ENCODE assay signal across 13 cellular contexts in genomic region chrX:155068165-155068564, GRCh38. TPM values are rescaled to one million over a fixed set of nuclear protein-coding genes. Genes with fewer than 3 reads are reported as not detected.
A peak's percentile ranks its signal among the peaks of the same experiment; 100 is the strongest.
DNase-seq lines count a peak whose midpoint lies in the region; ATAC-seq and TF ChIP-seq lines count a peak whose summit lies in the region.
"Had no signal": no experiment of that assay in that cellular context is flagged by ENCODE, and none has a peak within 500 bp of the region (broad histone marks: within the 10 kb centered on the region; RNA-seq: fewer than 3 reads in every experiment).

No MANE protein-coding gene starts in this region.

- no peak overlapping the region for H3K4me3 ChIP-seq in HUES48 (ENCODE audit: low read depth, low read length)
- H3K4me3 ChIP-seq: cardiac muscle cell, thoracic aorta had no signal

- H3K4me1 Mint-ChIP-seq in CD4-positive, alpha-beta T cell (ENCODE audit: low read depth): peaks cover 39% of the 10 kb centered on the region
- H3K4me1 Mint-ChIP-seq in activated naive CD8-positive, alpha-beta T cell treated with anti-CD3 and anti-CD28 coated beads, Interleukin-2, amount 50 U/mL, for 24 hours: peaks cover 45% of the 10 kb centered on the region

- CTCF ChIA-PET in CD4-positive, alpha-beta T cell (lab: Charles Lee): no interaction called here

- no peaks in the 10 kb centered on the region for H3K4me1 ChIP-seq in HUES48 (ENCODE audit: control insufficient read depth, insufficient read depth, low read length)

- DNase-seq in CD4-positive, alpha-beta T cell: no peak
- no peak for DNase-seq in activated naive CD8-positive, alpha-beta T cell treated with anti-CD3 and anti-CD28 coated beads, Interleukin-2, amount 50 U/mL, for 24 hours
- DNase-seq in kidney tubule cell (ENCODE audit: low spot score) (peak; percentile 72), ureter (ENCODE audit: low spot score) (no peak), NCI-H774 (lab: John Stamatoyannopoulos, UW) (no peak), DMS 273 (lab: John Stamatoyannopoulos, UW; ENCODE audit: unreplicated experiment) (no peak)
- no peak for DNase-seq in stimulated activated CD4-positive, alpha-beta T cell treated with anti-CD3 and anti-CD28 coated beads, Interleukin-1b, Interleukin-23, amount 100 ng/mL, for 48 hours
- DNase-seq: Kasumi-1; naive thymus-derived CD4-positive, alpha-beta T cell; stimulated activated CD4-positive, alpha-beta T cell treated with anti-CD3 and anti-CD28 coated beads, Interleukin-2, amount 100 ng/mL, for 24 hours had no signal

- H3K27me3 ChIP-seq in CD4-positive, alpha-beta T cell (ENCODE audit: control insufficient read depth, insufficient read depth, low read length): no peaks in the 10 kb centered on the region
- no peaks in the 10 kb centered on the region for H3K27me3 ChIP-seq in HUES48 (ENCODE audit: control insufficient read depth, insufficient read depth, low read length)
- H3K27me3 ChIP-seq: cardiac muscle cell had no signal

- no peak overlapping the region for H3K27ac ChIP-seq in CD4-positive, alpha-beta T cell (ENCODE audit: low read depth, low read length)
- peak overlapping the region; percentile 33 for H3K27ac ChIP-seq in HUES48 (ENCODE audit: low read depth, low read length)
- H3K27ac ChIP-seq: cardiac muscle cell, thoracic aorta had no signal

- no peak for TF ChIP-seq CTCF in CD4-positive, alpha-beta T cell (IDR thresholded peaks at IDR 0.05)

- POLR2A ChIA-PET in CD4-positive, alpha-beta T cell (lab: Charles Lee): no interaction called here

- peaks cover 18% of the 10 kb centered on the region for H3K36me3 Mint-ChIP-seq in CD4-positive, alpha-beta T cell (ENCODE audit: low read depth)
- peaks cover 10% of the 10 kb centered on the region for H3K36me3 Mint-ChIP-seq in activated naive CD8-positive, alpha-beta T cell treated with anti-CD3 and anti-CD28 coated beads, Interleukin-2, amount 50 U/mL, for 24 hours (ENCODE audit: low read depth)

- no peaks in the 10 kb centered on the region for H3K9me3 Mint-ChIP-seq in CD4-positive, alpha-beta T cell
- no peaks in the 10 kb centered on the region for H3K9me3 Mint-ChIP-seq in activated naive CD8-positive, alpha-beta T cell treated with anti-CD3 and anti-CD28 coated beads, Interleukin-2, amount 50 U/mL, for 24 hours
- H3K9me3 Mint-ChIP-seq: naive thymus-derived CD4-positive, alpha-beta T cell had no signal

- intact Hi-C loops in CD4-positive, alpha-beta T cell (cut with DNase I, micrococcal nuclease): no loop called here

- ATAC-seq in CD4-positive, alpha-beta T cell (ENCODE audit: poor library complexity): no peak
- peak; percentile 30 for ATAC-seq in activated naive CD8-positive, alpha-beta T cell treated with anti-CD3 and anti-CD28 coated beads, Interleukin-2, amount 50 U/mL, for 24 hours
- ATAC-seq: naive thymus-derived CD4-positive, alpha-beta T cell had no signal

- no peak overlapping the region for H3K27ac Mint-ChIP-seq in CD4-positive, alpha-beta T cell
- H3K27ac Mint-ChIP-seq in activated naive CD8-positive, alpha-beta T cell treated with anti-CD3 and anti-CD28 coated beads, Interleukin-2, amount 50 U/mL, for 24 hours: peak overlapping the region; percentile 74

- peaks cover 5% of the 10 kb centered on the region; the same call in 1 of the 2 replicates for H3K36me3 ChIP-seq in HUES48 (ENCODE audit: control insufficient read depth, insufficient read depth, low read length)
- H3K36me3 ChIP-seq: cardiac muscle cell, thoracic aorta had no signal

- no peaks in the 10 kb centered on the region for H3K9me3 ChIP-seq in CD4-positive, alpha-beta T cell (ENCODE audit: control insufficient read depth, low read length)
- peaks cover 19% of the 10 kb centered on the region for H3K9me3 ChIP-seq in HUES48 (ENCODE audit: control insufficient read depth, insufficient read depth, low read length)
- H3K9me3 ChIP-seq: thoracic aorta had no signal

- H3K9ac ChIP-seq in HUES48 (ENCODE audit: low read depth, low read length): no peak overlapping the region

- H3K4me3 Mint-ChIP-seq in CD4-positive, alpha-beta T cell: peak overlapping the region; percentile 34
- H3K4me3 Mint-ChIP-seq in activated naive CD8-positive, alpha-beta T cell treated with anti-CD3 and anti-CD28 coated beads, Interleukin-2, amount 50 U/mL, for 24 hours: peak overlapping the region; percentile 53

- H3K27me3 Mint-ChIP-seq in CD4-positive, alpha-beta T cell: no peaks in the 10 kb centered on the region
- H3K27me3 Mint-ChIP-seq in activated naive CD8-positive, alpha-beta T cell treated with anti-CD3 and anti-CD28 coated beads, Interleukin-2, amount 50 U/mL, for 24 hours: no peaks in the 10 kb centered on the region
- H3K27me3 Mint-ChIP-seq: naive thymus-derived CD4-positive, alpha-beta T cell had no signal

RNA-seq across cellular contexts. Expression of gene CMC4, which starts 2.8 kb away (rescaled TPM):
- 1 to 10 TPM; 5.6 to 6.5 TPM for total RNA-seq in CD4-positive, alpha-beta T cell
- 9.1 TPM for total RNA-seq in ureter

RNA-seq across cellular contexts. Expression of gene MTCP1, which starts 2.8 kb away (rescaled TPM):
- total RNA-seq in CD4-positive, alpha-beta T cell: 10 to 100 TPM; 17.0 to 18.9 TPM
- 17.7 TPM for total RNA-seq in ureter

RNA-seq across cellular contexts. Expression of gene BRCC3, which starts 3.1 kb away (rescaled TPM):
- total RNA-seq in CD4-positive, alpha-beta T cell: 10 to 100 TPM; 12.6 to 12.8 TPM
- total RNA-seq in ureter: 23.3 TPM

RNA-seq across cellular contexts. Expression of gene FUNDC2, which starts 41.5 kb away (rescaled TPM):
- 10 to 100 TPM; 37.2 to 37.4 TPM for total RNA-seq in CD4-positive, alpha-beta T cell
- 78.4 TPM for total RNA-seq in ureter

RNA-seq across cellular contexts. Expression of gene F8, which starts 45.6 kb away (rescaled TPM):
- under 1 TPM; 0.66 to 0.67 TPM for total RNA-seq in CD4-positive, alpha-beta T cell
- total RNA-seq in ureter: 28.2 TPM
